In the genomic region with DNA sequence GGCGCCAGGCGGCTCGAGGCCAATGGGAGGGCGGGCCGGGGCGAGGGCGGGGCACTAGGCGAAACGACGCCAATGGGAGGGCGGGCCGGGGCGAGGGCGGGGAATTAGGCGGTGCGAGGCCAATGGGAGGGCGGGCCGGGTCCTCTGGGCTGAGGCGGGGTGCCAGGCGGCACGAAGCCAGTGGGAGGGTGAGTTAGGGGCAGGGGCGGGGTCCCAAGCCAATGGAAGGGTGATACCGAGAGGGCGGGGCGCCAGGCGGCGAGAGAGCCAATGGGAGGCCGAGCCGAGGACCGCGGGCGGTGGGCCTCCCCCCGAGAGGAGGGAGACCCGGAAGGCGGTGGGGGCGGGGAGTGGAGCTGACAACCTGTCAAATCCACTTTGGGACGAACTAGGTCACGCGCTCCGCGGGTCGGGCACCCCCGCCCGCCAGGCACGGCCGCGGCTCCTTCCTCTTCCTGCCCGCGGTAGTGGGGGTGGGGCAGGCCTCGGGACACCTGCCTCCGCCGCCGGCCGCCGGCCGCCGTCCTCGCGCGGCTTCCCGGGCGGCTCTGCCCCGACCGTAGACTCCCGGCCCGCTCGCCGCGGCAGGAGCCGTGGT, we compare ENCODE assay signal across 8 cellular contexts. TPM values are rescaled to one million over a fixed set of nuclear protein-coding genes. Genes with fewer than 3 reads are reported as not detected.
DNase-seq lines count a peak whose midpoint lies in the region; ATAC-seq and TF ChIP-seq lines count a peak whose summit lies in the region.

No MANE protein-coding gene starts in this region.

- H3K9me2 ChIP-seq in Loucy (replicated peaks; ENCODE audit: low read depth, low read length), result no peaks in the 10 kb centered on the region

- ATAC-seq in RWPE2 (ENCODE audit: low read depth), result peak; percentile 81

- H3K9me3 Mint-ChIP-seq in nephron progenitor cell, result peaks cover 5% of the 10 kb centered on the region
- H3K9me3 Mint-ChIP-seq in stimulated activated naive CD8-positive, alpha-beta T cell treated with anti-CD3 and anti-CD28 coated beads, Interleukin-15, Interleukin-2, amounts not matched to agents 100 ng/mL and 50 ng/mL, for 24 hours, result no peaks in the 10 kb centered on the region

- no peaks in the 10 kb centered on the region for H3K27me3 Mint-ChIP-seq in nephron progenitor cell (ENCODE audit: low read depth, poor library complexity)
- H3K27me3 Mint-ChIP-seq in stimulated activated naive CD8-positive, alpha-beta T cell treated with anti-CD3 and anti-CD28 coated beads, Interleukin-15, Interleukin-2, amounts not matched to agents 100 ng/mL and 50 ng/mL, for 24 hours, result no peaks in the 10 kb centered on the region

- DNase-seq in ELR (ENCODE audit: low read depth) (peak; percentile 98), H7 (peak; percentile 99), RWPE2 (ENCODE audit: low spot score) (peak; percentile 100), fibroblast of the conjunctiva (ENCODE audit: low read depth) (peak; percentile 99), nephron progenitor cell (peak; percentile 99)
- peak; percentile 100 for DNase-seq in activated effector memory CD4-positive, alpha-beta T cell treated with anti-CD3 and anti-CD28 coated beads, Interleukin-2, amount 50 U/mL, for 16 hours

- H3K79me2 ChIP-seq in Loucy (ENCODE audit: insufficient read depth, low read length), result peaks cover 8% of the 10 kb centered on the region

- H3K9me3 ChIP-seq in Loucy (ENCODE audit: insufficient read depth, low read depth, low read length) (no peaks in the 10 kb centered on the region), RWPE2 (ENCODE audit: severe bottlenecking) (no peaks in the 10 kb centered on the region)

- H3K27me3 ChIP-seq in H7 (ENCODE audit: control insufficient read depth, insufficient read depth, low read length), result no peaks in the 10 kb centered on the region; the same call in 1 of the 2 replicates
- H3K27me3 ChIP-seq in Loucy (ENCODE audit: insufficient read depth, low read length, poor library complexity, severe bottlenecking), result no peaks in the 10 kb centered on the region
- no peaks in the 10 kb centered on the region for H3K27me3 ChIP-seq in RWPE2 (ENCODE audit: insufficient read depth, poor library complexity, severe bottlenecking)

- no peaks in the 10 kb centered on the region for H3K36me3 Mint-ChIP-seq in nephron progenitor cell (ENCODE audit: low read depth)
- H3K36me3 Mint-ChIP-seq in stimulated activated naive CD8-positive, alpha-beta T cell treated with anti-CD3 and anti-CD28 coated beads, Interleukin-15, Interleukin-2, amounts not matched to agents 100 ng/mL and 50 ng/mL, for 24 hours (ENCODE audit: low read depth), result no peaks in the 10 kb centered on the region

- H3K4me3 ChIP-seq in H7 (ENCODE audit: insufficient read depth, low read depth, low read length) (peak overlapping the region; percentile 81), Loucy (ENCODE audit: low read length, poor library complexity, severe bottlenecking) (peak overlapping the region; percentile 94), RWPE2 (ENCODE audit: severe bottlenecking) (peak overlapping the region; percentile 83)

- no peak overlapping the region for H3K27ac Mint-ChIP-seq in nephron progenitor cell
- H3K27ac Mint-ChIP-seq in stimulated activated naive CD8-positive, alpha-beta T cell treated with anti-CD3 and anti-CD28 coated beads, Interleukin-15, Interleukin-2, amounts not matched to agents 100 ng/mL and 50 ng/mL, for 24 hours, result no peak overlapping the region

- peak overlapping the region; percentile 95 for H3K4me2 ChIP-seq in Loucy (ENCODE audit: low read depth, low read length, poor library complexity, severe bottlenecking)

- H2AFZ ChIP-seq in Loucy (ENCODE audit: low read length), result peak overlapping the region; percentile 99

- no peak for TF ChIP-seq CTCF in Loucy (conservative IDR thresholded peaks at IDR 0.05; ENCODE audit: low read length)
- TF ChIP-seq CTCF in RWPE2 (IDR thresholded peaks at IDR 0.05; ENCODE audit: poor library complexity, severe bottlenecking), result no peak
- no peak for TF ChIP-seq CTCF in nephron progenitor cell (IDR thresholded peaks at IDR 0.05)

- no peaks in the 10 kb centered on the region for H3K36me3 ChIP-seq in H7 (replicated peaks; ENCODE audit: control insufficient read depth, insufficient read depth, low read length)
- H3K36me3 ChIP-seq in Loucy (ENCODE audit: insufficient read depth, low read length), result no peaks in the 10 kb centered on the region
- H3K36me3 ChIP-seq in RWPE2 (ENCODE audit: low read depth), result no peaks in the 10 kb centered on the region

- peaks cover 3% of the 10 kb centered on the region for H4K20me1 ChIP-seq in Loucy (ENCODE audit: insufficient read depth, low read length, poor library complexity, severe bottlenecking)

- H3K4me1 Mint-ChIP-seq in nephron progenitor cell, result peaks cover 33% of the 10 kb centered on the region
- H3K4me1 Mint-ChIP-seq in stimulated activated naive CD8-positive, alpha-beta T cell treated with anti-CD3 and anti-CD28 coated beads, Interleukin-15, Interleukin-2, amounts not matched to agents 100 ng/mL and 50 ng/mL, for 24 hours (ENCODE audit: low read depth), result peaks cover 19% of the 10 kb centered on the region

- H3F3A ChIP-seq in Loucy (ENCODE audit: low read depth), result no peaks in the 10 kb centered on the region

- H3K4me1 ChIP-seq in Loucy (ENCODE audit: insufficient read depth, low read length, poor library complexity, severe bottlenecking) (peaks cover 11% of the 10 kb centered on the region), RWPE2 (ENCODE audit: insufficient read depth, poor library complexity, severe bottlenecking) (no peaks in the 10 kb centered on the region)

- H3K9ac ChIP-seq in Loucy (ENCODE audit: low read depth, low read length, poor library complexity, severe bottlenecking), result peak overlapping the region; percentile 96

- peak overlapping the region; percentile 74 for H3K27ac ChIP-seq in RWPE2 (ENCODE audit: poor library complexity, severe bottlenecking)

- peak overlapping the region; percentile 94 for H3K4me3 Mint-ChIP-seq in nephron progenitor cell
- peak overlapping the region; percentile 91 for H3K4me3 Mint-ChIP-seq in stimulated activated naive CD8-positive, alpha-beta T cell treated with anti-CD3 and anti-CD28 coated beads, Interleukin-15, Interleukin-2, amounts not matched to agents 100 ng/mL and 50 ng/mL, for 24 hours

RNA-seq across cellular contexts. Expression of gene KMT2C, which starts 28.0 kb away (rescaled TPM):
- 8.5 and 14.6 TPM in 2 replicates for total RNA-seq in H7 (2014; rRNA removed; shearing (Covaris generic))

Comparison
In these comparisons a context has a peak if more than half of its experiments do, and no peak if none do; other contexts are left out.
1. Peak in every context shown above with its lines: DNase-seq, ATAC-seq, H3K4me3 ChIP-seq and H3K27ac ChIP-seq.